12 cellular contexts compared by ENCODE assay signal in genomic region chr2:130385709-130386108, GRCh38. TPM values are rescaled to one million over a fixed set of nuclear protein-coding genes. Genes with fewer than 3 reads are reported as not detected.
A peak's percentile ranks its signal among the peaks of the same experiment; 100 is the strongest.
DNase-seq lines count a peak whose midpoint lies in the region; ATAC-seq and TF ChIP-seq lines count a peak whose summit lies in the region.
"Had no signal": no experiment of that assay in that cellular context is flagged by ENCODE, and none has a peak within 500 bp of the region (broad histone marks: within the 10 kb centered on the region; RNA-seq: fewer than 3 reads in every experiment).

No MANE protein-coding gene starts in this region.

- peaks cover 1% of the 10 kb centered on the region for H3K9me3 Mint-ChIP-seq in memory B cell
- no peaks in the 10 kb centered on the region for H3K9me3 Mint-ChIP-seq in T-helper 2 cell treated with Interferon-gamma antibody and Interleukin-4, amounts not matched to agents 5 μg/mL and 100 μg/mL, for 36 hours

- H3K27me3 ChIP-seq in Karpas-422 (ENCODE audit: low read length), result no peaks in the 10 kb centered on the region
- H3K27me3 ChIP-seq: ascending aorta had no signal

- H3K79me2 ChIP-seq in Karpas-422 (ENCODE audit: low read length), result peaks cover 4% of the 10 kb centered on the region

- ATAC-seq in GM18508 (IDR thresholded peaks at IDR 0.05; ENCODE audit: insufficient read depth, unreplicated experiment), result peak; percentile 33
- peak; percentile 45 for ATAC-seq in GM21737 (IDR thresholded peaks at IDR 0.05; ENCODE audit: unreplicated experiment)
- ATAC-seq in memory B cell (ENCODE audit: low read depth), result peak; percentile 66
- ATAC-seq in GM19328 (IDR thresholded peaks at IDR 0.05; ENCODE audit: unreplicated experiment), result no peak

- peak overlapping the region; percentile 35 for H3K4me3 Mint-ChIP-seq in memory B cell
- no peak overlapping the region for H3K4me3 Mint-ChIP-seq in T-helper 2 cell treated with Interferon-gamma antibody and Interleukin-4, amounts not matched to agents 5 μg/mL and 100 μg/mL, for 36 hours

- no peaks in the 10 kb centered on the region for H3K9me2 ChIP-seq in Karpas-422 (replicated peaks; ENCODE audit: insufficient read depth, low read length)
- H3K9me2 ChIP-seq: SK-N-SH had no signal

- H3K27me3 Mint-ChIP-seq in memory B cell, result no peaks in the 10 kb centered on the region
- H3K27me3 Mint-ChIP-seq in T-helper 2 cell treated with Interferon-gamma antibody and Interleukin-4, amounts not matched to agents 5 μg/mL and 100 μg/mL, for 36 hours (ENCODE audit: low read depth), result no peaks in the 10 kb centered on the region

- H3K27ac ChIP-seq in Karpas-422 (ENCODE audit: low read length), result peak overlapping the region; percentile 98

- H3K9ac ChIP-seq in Karpas-422 (ENCODE audit: low read length), result peak overlapping the region; percentile 60
- H3K9ac ChIP-seq: SK-N-SH had no signal

- no peaks in the 10 kb centered on the region for H4K20me1 ChIP-seq in Karpas-422 (ENCODE audit: insufficient read depth, low read depth, low read length)

- H3K4me1 ChIP-seq in Karpas-422 (ENCODE audit: low read length), result peaks cover 78% of the 10 kb centered on the region

- peaks cover 54% of the 10 kb centered on the region for H3K4me1 Mint-ChIP-seq in memory B cell
- peaks cover 3% of the 10 kb centered on the region for H3K4me1 Mint-ChIP-seq in T-helper 2 cell treated with Interferon-gamma antibody and Interleukin-4, amounts not matched to agents 5 μg/mL and 100 μg/mL, for 36 hours (ENCODE audit: low read depth)

- no peak for DNase-seq in Karpas-422
- DNase-seq in memory B cell (ENCODE audit: low spot score in 2 of 2), result no peak
- DNase-seq in T-helper 2 cell treated with Interferon-gamma antibody and Interleukin-4, amounts not matched to agents 5 μg/mL and 100 μg/mL, for 36 hours (ENCODE audit: low spot score), result no peak
- DNase-seq in effector CD8-positive, alpha-beta T cell (lab: John Stamatoyannopoulos, UW), result no peak
- no peak for DNase-seq in GM13977 (ENCODE audit: low spot score)
- DNase-seq: COR-L47, NCI-H2081, SK-N-SH had no signal

- H3K27ac Mint-ChIP-seq in memory B cell, result peak overlapping the region; percentile 75
- H3K27ac Mint-ChIP-seq in T-helper 2 cell treated with Interferon-gamma antibody and Interleukin-4, amounts not matched to agents 5 μg/mL and 100 μg/mL, for 36 hours, result no peak overlapping the region

- in situ Hi-C loops in GM13977 (cut with MboI; ENCODE audit: low pct_unique_long_range_greater_than_20kb, low sequenced_read_pairs, unreplicated experiment), result loop anchor here (25.0 kb wide), 1 partner anchor 98 kb away; no protein-coding TSS in a partner anchor

- peaks cover 11% of the 10 kb centered on the region for H3K36me3 ChIP-seq in Karpas-422 (ENCODE audit: insufficient read depth, low read length)

- no peak overlapping the region for H3K4me3 ChIP-seq in Karpas-422 (ENCODE audit: low read length)
- H3K4me3 ChIP-seq: ascending aorta had no signal

- TF ChIP-seq CTCF in GM13977 (IDR thresholded peaks at IDR 0.05; ENCODE audit: extremely low read depth, insufficient read depth, missing control alignments), result no peak

- H3K36me3 Mint-ChIP-seq in memory B cell, result peaks cover 11% of the 10 kb centered on the region
- H3K36me3 Mint-ChIP-seq in T-helper 2 cell treated with Interferon-gamma antibody and Interleukin-4, amounts not matched to agents 5 μg/mL and 100 μg/mL, for 36 hours (ENCODE audit: low read depth), result peaks cover 22% of the 10 kb centered on the region

- H3K9me3 ChIP-seq in Karpas-422 (ENCODE audit: low read length), result no peaks in the 10 kb centered on the region
- H3K9me3 ChIP-seq: ascending aorta, SK-N-SH had no signal

- 0 out of 2 replicates have a peak overlapping the region, but pooled peaks have one; percentile 3 for H2AFZ ChIP-seq in Karpas-422 (ENCODE audit: low read length)

- H3K4me2 ChIP-seq in Karpas-422 (ENCODE audit: low read depth, low read length, poor library complexity, severe bottlenecking), result peak overlapping the region; percentile 88
- H3K4me2 ChIP-seq: SK-N-SH had no signal

RNA-seq across cellular contexts. Expression of gene PTPN18, which starts 29.9 kb away (rescaled TPM):
- total RNA-seq in Karpas-422 (2014; rRNA removed; shearing (Covaris generic); ENCODE audit: low replicate concordance), result 229 and 264 TPM in 2 replicates

RNA-seq across cellular contexts. Expression of gene IMP4, which starts 43.0 kb away (rescaled TPM):
- 233 and 379 TPM in 2 replicates for total RNA-seq in Karpas-422 (2014; rRNA removed; shearing (Covaris generic); ENCODE audit: low replicate concordance)
